10 cellular contexts compared by ENCODE assay signal in genomic region chr12:92034083-92034482, GRCh38.
A peak's percentile ranks its signal among the peaks of the same experiment; 100 is the strongest.
DNase-seq lines count a peak whose midpoint lies in the region; ATAC-seq and TF ChIP-seq lines count a peak whose summit lies in the region.
"Had no signal": no experiment of that assay in that cellular context is flagged by ENCODE, and none has a peak within 500 bp of the region (broad histone marks: within the 10 kb centered on the region; RNA-seq: fewer than 3 reads in every experiment).

No MANE protein-coding gene starts in this region.

- H3K27ac ChIP-seq in MM.1S (ENCODE audit: low read length) (peak overlapping the region; percentile 69; the same call in 1 of the 2 replicates), skin epidermis (peak overlapping the region in 12 of 21 experiments; percentile 55 to 91 (median 77)), SJCRH30 (no peak overlapping the region)

- ATAC-seq in HG03442 (IDR thresholded peaks at IDR 0.05; ENCODE audit: unreplicated experiment) (no peak), HG02678 (IDR thresholded peaks at IDR 0.05; ENCODE audit: unreplicated experiment) (no peak)

- no peaks in the 10 kb centered on the region for H3K9me2 ChIP-seq in MM.1S (replicated peaks; ENCODE audit: insufficient read depth, low read length)

- H2AFZ ChIP-seq in MM.1S (ENCODE audit: low read length): no peak overlapping the region

- H3K27me3 ChIP-seq in MM.1S (replicated peaks; ENCODE audit: insufficient read depth, low read length) (no peaks in the 10 kb centered on the region), SJCRH30 (no peaks in the 10 kb centered on the region)

- H3K9me3 ChIP-seq in MM.1S (replicated peaks; ENCODE audit: insufficient read depth, low read length) (no peaks in the 10 kb centered on the region), SJCRH30 (replicated peaks) (no peaks in the 10 kb centered on the region)

- H3K4me2 ChIP-seq in MM.1S (ENCODE audit: low read depth, low read length): peak overlapping the region; percentile 95

- no peaks in the 10 kb centered on the region for H4K20me1 ChIP-seq in MM.1S (ENCODE audit: insufficient read depth, low read length)

- peaks cover 21% of the 10 kb centered on the region for H3F3A ChIP-seq in MM.1S (ENCODE audit: insufficient read depth, low read length)

- DNase-seq in DMS79 treated with DMSO at 0.1 percent for 48 hours (lab: John Stamatoyannopoulos, UW) (peak; percentile 35), DMS79 (lab: John Stamatoyannopoulos, UW) (no peak), MM.1S (no peak), epithelial cell of esophagus (ENCODE audit: low read depth) (peak; percentile 48), SJCRH30 (no peak)
- DNase-seq: NCI-H1048; stimulated activated CD4-positive, alpha-beta T cell treated with anti-CD3 and anti-CD28 coated beads, Interleukin-1b, Interleukin-23, amount 100 ng/mL, for 48 hours had no signal

- no peak for TF ChIP-seq CTCF in MM.1S (IDR thresholded peaks at IDR 0.05; ENCODE audit: low read length)
- TF ChIP-seq CTCF in epithelial cell of esophagus (IDR thresholded peaks at IDR 0.05; ENCODE audit: insufficient read depth, low read depth, low read length, missing control alignments): no peak

- H3K4me3 ChIP-seq in MM.1S (ENCODE audit: low read length) (peak overlapping the region; percentile 64; the same call in 1 of the 2 replicates), epithelial cell of esophagus (ENCODE audit: low read length) (no peak overlapping the region), skin epidermis (no peak overlapping the region), SJCRH30 (no peak overlapping the region)

- no peak overlapping the region for H3K9ac ChIP-seq in MM.1S (ENCODE audit: low read length)

- no peaks in the 10 kb centered on the region for H3K79me2 ChIP-seq in MM.1S (ENCODE audit: low read length)

- H3K36me3 ChIP-seq in MM.1S (replicated peaks; ENCODE audit: insufficient read depth, low read length) (no peaks in the 10 kb centered on the region), SJCRH30 (0 out of 2 replicates have a peak, but pooled peaks cover 2% of the 10 kb centered on the region)

- H3K4me1 ChIP-seq in MM.1S (ENCODE audit: low read length) (peaks cover 37% of the 10 kb centered on the region), SJCRH30 (peaks cover 35% of the 10 kb centered on the region)

Comparison
In these comparisons a context has a peak if more than half of its experiments do, and no peak if none do; other contexts are left out.
1. DNase-seq: peak in DMS79 treated with DMSO at 0.1 percent for 48 hours (single experiment) and epithelial cell of esophagus (single experiment); none in DMS79 (single experiment), MM.1S (single experiment) and SJCRH30 (0 of 2).